8 cellular contexts compared by ENCODE assay signal in genomic region chr2:55050133-55050994, GRCh38. TPM values are rescaled to one million over a fixed set of nuclear protein-coding genes. Genes with fewer than 3 reads are reported as not detected.
DNase-seq lines count a peak whose midpoint lies in the region; ATAC-seq, FAIRE-seq and TF ChIP-seq lines count a peak whose summit lies in the region.

Gene RTN4, minus strand, starts transcription at chr2:55050451. Its CDS starts 151 bp downstream, at chr2:55050300.

- FAIRE-seq in urothelium cell line (lab: Jason Lieb, UNC): peak; percentile 99

- intact Hi-C loops in T-helper 2 cell treated with Interferon-gamma antibody and Interleukin-4, amounts not matched to agents 100 ng/mL and 5 ng/mL, for 36 hours (cut with micrococcal nuclease): loop anchor here (1.0 to 5.0 kb wide), 11 partner anchors 40 to 1283 kb away; partner anchors contain the start of genes ACYP2, CFAP36, CHAC2 and CLHC1
- intact Hi-C loops in psoas muscle (cut with DNase I): loop anchor here (5.0 kb wide), 3 partner anchors 33 to 62 kb away; no protein-coding TSS in a partner anchor

- H3K27ac ChIP-seq in right atrium auricular region (peak within 1 kb of the TSS; percentile 99 to 100), psoas muscle (peak within 1 kb of the TSS; percentile 90)

- H3K9me3 ChIP-seq in right atrium auricular region: no peaks in the 10 kb centered on the region
- no peaks in the 10 kb centered on the region for H3K9me3 ChIP-seq in psoas muscle

- DNase-seq in NCI-H187 treated with DMSO at 0.1 percent for 48 hours (lab: John Stamatoyannopoulos, UW) (peak; percentile 99), anterior cingulate cortex (lab: John Stamatoyannopoulos, UW) (peak; percentile 79 to 100 (median 99)), right atrium auricular region (ENCODE audit: low spot score) (peak; percentile 99), psoas muscle (peak; percentile 99), urothelium cell line (ENCODE audit: low spot score) (peak; percentile 98)

- WGBS in psoas muscle, 3 donors: 0 to 1% (median 0%) methylated on average over 46 to 61 of the region's 61 CpGs

- H3K27me3 ChIP-seq in right atrium auricular region (no peaks in the 10 kb centered on the region), psoas muscle (ENCODE audit: insufficient read depth in 3 of 3, low read length in 2 of 3) (no peaks in the 10 kb centered on the region)

- no peak for TF ChIP-seq CTCF in right atrium auricular region (IDR thresholded peaks at IDR 0.05)
- TF ChIP-seq CTCF in psoas muscle (IDR thresholded peaks at IDR 0.05): no peak

- H3K4me3 ChIP-seq in right atrium auricular region: peak within 1 kb of the TSS; percentile 97 to 98
- peak within 1 kb of the TSS; percentile 83 for H3K4me3 ChIP-seq in psoas muscle

- peak; percentile 70 for ATAC-seq in GM18499 (IDR thresholded peaks at IDR 0.05; ENCODE audit: insufficient read depth, unreplicated experiment)
- peak; percentile 86 for ATAC-seq in HG02943 (IDR thresholded peaks at IDR 0.05; ENCODE audit: low read depth, unreplicated experiment)
- ATAC-seq in psoas muscle: peak; percentile 93 to 94 (median 93)

- H3K36me3 ChIP-seq in right atrium auricular region (no peaks in the 10 kb centered on the region), psoas muscle (ENCODE audit: insufficient read depth in 1 of 2, low read depth in 1 of 2) (no peaks in the 10 kb centered on the region)

- H3K4me1 ChIP-seq in right atrium auricular region (peaks cover 0 to 44% of the 10 kb centered on the region in 2 donors), psoas muscle (peaks cover 21% of the 10 kb centered on the region)

RNA-seq across cellular contexts. Expression of gene RTN4, which starts in this region (rescaled TPM):
- total RNA-seq in T-helper 2 cell treated with Interferon-gamma antibody and Interleukin-4, amounts not matched to agents 100 ng/mL and 5 ng/mL, for 36 hours: 88.5 and 95.4 TPM in 2 replicates
- total RNA-seq in right atrium auricular region: 100 to 1,000 TPM; 152 to 203 TPM
- 100 to 1,000 TPM; 235 to 394 (median 302) TPM for total RNA-seq in psoas muscle
- 100 to 1,000 TPM; 168 to 542 (median 289) TPM for polyA plus RNA-seq in psoas muscle

Comparison
In these comparisons a context has a peak if more than half of its experiments do, and no peak if none do; other contexts are left out.
1. Peak in every context shown above with its lines: DNase-seq, ATAC-seq, H3K4me3 ChIP-seq and H3K27ac ChIP-seq.